Comparison of ENCODE assay signal across 10 cellular contexts in the genomic region with DNA sequence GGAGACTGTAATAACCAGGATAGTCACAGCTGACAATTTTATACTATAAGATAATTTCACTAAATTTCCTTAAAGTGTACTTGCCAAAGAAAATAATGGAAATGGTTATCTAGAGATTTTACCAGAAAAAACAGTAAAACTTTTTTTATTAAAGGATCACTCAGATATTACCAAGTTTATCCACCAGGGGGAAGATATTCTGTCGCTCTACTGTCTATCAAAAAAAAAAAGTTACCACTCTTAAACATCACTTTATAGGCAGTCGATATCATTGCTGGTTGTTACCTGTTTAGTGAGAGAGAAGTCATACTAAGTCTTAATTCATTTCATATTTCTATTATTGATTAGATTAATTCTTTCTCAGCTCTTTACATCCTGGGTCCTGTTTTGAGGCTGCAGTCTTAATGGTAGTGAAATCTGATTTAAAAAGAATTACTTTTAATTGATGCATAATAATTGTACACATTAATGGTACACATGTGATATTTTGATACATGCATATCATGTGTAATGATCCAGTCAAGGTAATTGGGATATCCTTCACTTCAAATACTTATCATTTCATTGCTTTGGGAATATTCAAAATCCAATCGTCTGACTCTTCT. TPM values are rescaled to one million over a fixed set of nuclear protein-coding genes. Genes with fewer than 3 reads are reported as not detected.
A peak's percentile ranks its signal among the peaks of the same experiment; 100 is the strongest.
DNase-seq lines count a peak whose midpoint lies in the region; FAIRE-seq and TF ChIP-seq lines count a peak whose summit lies in the region.
"Had no signal": no experiment of that assay in that cellular context is flagged by ENCODE, and none has a peak within 500 bp of the region (broad histone marks: within the 10 kb centered on the region; RNA-seq: fewer than 3 reads in every experiment).

No MANE protein-coding gene starts in this region.

- no peaks in the 10 kb centered on the region for H3K9me3 Mint-ChIP-seq in osteocyte (ENCODE audit: unreplicated experiment)
- H3K9me3 Mint-ChIP-seq in activated CD4-positive, alpha-beta memory T cell treated with anti-CD3 and anti-CD28 coated beads for 36 hours, result no peaks in the 10 kb centered on the region

- peaks cover 9% of the 10 kb centered on the region for H3K4me1 Mint-ChIP-seq in osteocyte (ENCODE audit: unreplicated experiment)
- H3K4me1 Mint-ChIP-seq in activated CD4-positive, alpha-beta memory T cell treated with anti-CD3 and anti-CD28 coated beads for 36 hours (ENCODE audit: low read depth), result peaks cover 43% of the 10 kb centered on the region

- CTCF ChIA-PET in activated CD4-positive, alpha-beta memory T cell treated with anti-CD3 and anti-CD28 coated beads for 36 hours (lab: Charles Lee), result interaction anchor here (1.1 to 3.1 kb wide), 6 partner anchors 8 to 806 kb away, joined by 3 to 9 read pairs (median 4); no protein-coding TSS in a partner anchor

- H3K4me3 Mint-ChIP-seq in osteocyte (ENCODE audit: unreplicated experiment), result no peak overlapping the region
- no peak overlapping the region for H3K4me3 Mint-ChIP-seq in activated CD4-positive, alpha-beta memory T cell treated with anti-CD3 and anti-CD28 coated beads for 36 hours
- H3K4me3 Mint-ChIP-seq: IgD-negative memory B cell had no signal

- H3K36me3 Mint-ChIP-seq in osteocyte (ENCODE audit: unreplicated experiment), result peaks cover 4% of the 10 kb centered on the region
- H3K36me3 Mint-ChIP-seq in activated CD4-positive, alpha-beta memory T cell treated with anti-CD3 and anti-CD28 coated beads for 36 hours, result peaks cover 1% of the 10 kb centered on the region

- no peaks in the 10 kb centered on the region for H3K27me3 Mint-ChIP-seq in osteocyte (ENCODE audit: unreplicated experiment)
- H3K27me3 Mint-ChIP-seq in activated CD4-positive, alpha-beta memory T cell treated with anti-CD3 and anti-CD28 coated beads for 36 hours, result no peaks in the 10 kb centered on the region
- H3K27me3 Mint-ChIP-seq: IgD-negative memory B cell had no signal

- DNase-seq in LoVo (ENCODE audit: low spot score) (peak; percentile 24), osteocyte (ENCODE audit: extremely low spot score, unreplicated experiment) (no peak), activated gamma-delta T cell treated with Interleukin-2 at 50 U/mL for 16 hours (no peak), RPMI8226 (no peak), NCI-H2227 treated with DMSO at 0.1 percent for 48 hours (lab: John Stamatoyannopoulos, UW) (no peak)
- DNase-seq in central memory CD4-positive, alpha-beta T cell, result peak; percentile 24
- no peak for DNase-seq in activated CD4-positive, alpha-beta memory T cell treated with anti-CD3 and anti-CD28 coated beads for 36 hours
- DNase-seq: stimulated activated CD4-positive, alpha-beta T cell treated with anti-CD3 and anti-CD28 coated beads, Interleukin-4, amount 100 ng/mL, for 4 hours had no signal

- intact Hi-C loops in activated CD4-positive, alpha-beta memory T cell treated with anti-CD3 and anti-CD28 coated beads for 36 hours (cut with micrococcal nuclease), result loop anchor here (5.0 kb wide), 1 partner anchor 805 kb away; no protein-coding TSS in a partner anchor

- FAIRE-seq in G401.6 (lab: Jason Lieb, UNC), result peak; percentile 86

- POLR2A ChIA-PET in activated CD4-positive, alpha-beta memory T cell treated with anti-CD3 and anti-CD28 coated beads for 36 hours (lab: Charles Lee), result no interaction called here

- peak; percentile 57 for TF ChIP-seq CTCF in osteocyte (IDR thresholded peaks at IDR 0.05)

- H3K27ac Mint-ChIP-seq in osteocyte (ENCODE audit: unreplicated experiment), result no peak overlapping the region
- no peak overlapping the region for H3K27ac Mint-ChIP-seq in activated CD4-positive, alpha-beta memory T cell treated with anti-CD3 and anti-CD28 coated beads for 36 hours
- H3K27ac Mint-ChIP-seq: IgD-negative memory B cell had no signal

RNA-seq across cellular contexts. Expression of gene L3MBTL3, which starts 18.9 kb away (rescaled TPM):
- total RNA-seq in osteocyte, result 19.7 and 20.8 TPM in 2 replicates
- 1 to 10 TPM; 5.2 to 7.4 TPM for total RNA-seq in activated CD4-positive, alpha-beta memory T cell treated with anti-CD3 and anti-CD28 coated beads for 36 hours

Comparison
In these comparisons a context has a peak if more than half of its experiments do, and no peak if none do; other contexts are left out.
1. DNase-seq: peak in LoVo (single experiment) and central memory CD4-positive, alpha-beta T cell (single experiment); none in osteocyte (single experiment), activated gamma-delta T cell treated with Interleukin-2 at 50 U/mL for 16 hours (single experiment), RPMI8226 (single experiment), NCI-H2227 treated with DMSO at 0.1 percent for 48 hours (single experiment) and activated CD4-positive, alpha-beta memory T cell treated with anti-CD3 and anti-CD28 coated beads for 36 hours (single experiment).